Comparison of ENCODE assay signal across 23 cellular contexts in genomic region chr14:105467249-105467941, GRCh38. TPM values are rescaled to one million over a fixed set of nuclear protein-coding genes. Genes with fewer than 3 reads are reported as not detected.
DNase-seq lines count a peak whose midpoint lies in the region; ATAC-seq and TF ChIP-seq lines count a peak whose summit lies in the region.
"Had no signal": no experiment of that assay in that cellular context is flagged by ENCODE, and none has a peak within 500 bp of the region (broad histone marks: within the 10 kb centered on the region; RNA-seq: fewer than 3 reads in every experiment).

No MANE protein-coding gene starts in this region.

- H3K27me3 ChIP-seq in right atrium auricular region (no peaks in the 10 kb centered on the region), layer of hippocampus (ENCODE audit: control insufficient read depth, insufficient read depth, low read length) (no peaks in the 10 kb centered on the region), hepatocyte (no peaks in the 10 kb centered on the region)
- H3K27me3 ChIP-seq: adrenal gland, upper lobe of left lung had no signal

- H3K79me2 ChIP-seq in hepatocyte = no peaks in the 10 kb centered on the region

- no peak overlapping the region for H2AFZ ChIP-seq in hepatocyte

- no peak for DNase-seq in right atrium auricular region (ENCODE audit: low spot score)
- no peak for DNase-seq in cardiac septum (ENCODE audit: low spot score)
- no peak for DNase-seq in hepatocyte (ENCODE audit: low spot score)
- no peak for DNase-seq in cortex of kidney (lab: John Stamatoyannopoulos, UW)
- DNase-seq in activated CD4-positive, alpha-beta T cell treated with anti-CD3 and anti-CD28 coated beads, Interleukin-2, amount 10 ng/mL, durations not matched to agents 7 days and 5 days = no peak
- DNase-seq: activated CD4-positive, CD25-positive, alpha-beta regulatory T cell treated with anti-CD3 and anti-CD28 coated beads, Interleukin-2, amount 50 U/mL, for 72 hours; activated CD8-positive, alpha-beta T cell treated with anti-CD3 and anti-CD28 coated beads, Interleukin-2, amount 10 ng/mL, durations not matched to agents 7 days and 5 days; activated gamma-delta T cell treated with Interleukin-2 at 50 U/mL for 16 hours; adrenal gland; CD4-positive, CD25-positive, alpha-beta regulatory T cell; foreskin melanocyte; islet precursor cell; nucleus accumbens; stimulated activated CD4-positive, alpha-beta T cell treated with anti-CD3 and anti-CD28 coated beads, Interleukin-2, amount 100 ng/mL, for 48 hours; stimulated activated naive CD4-positive, alpha-beta T cell; upper lobe of left lung had no signal

- no peak for ATAC-seq in GM21526 (IDR thresholded peaks at IDR 0.05; ENCODE audit: low FRiP score, unreplicated experiment)
- ATAC-seq: activated CD8-positive, alpha-beta T cell treated with anti-CD3 and anti-CD28 coated beads, Interleukin-2, amount 10 ng/mL, durations not matched to agents 7 days and 5 days had no signal

- 89% methylated on average over 20 of the region's 20 CpGs for WGBS in hepatocyte (ENCODE audit: low lambda C conversion rate, missing lambda C conversion rate)

- no peaks in the 10 kb centered on the region for H3K9me2 ChIP-seq in hepatocyte (replicated peaks; ENCODE audit: insufficient read depth)

- H3K4me3 Mint-ChIP-seq in activated CD4-positive, alpha-beta T cell treated with anti-CD3 and anti-CD28 coated beads, Interleukin-2, amount 10 ng/mL, durations not matched to agents 7 days and 5 days = no peak overlapping the region
- H3K4me3 Mint-ChIP-seq: activated CD8-positive, alpha-beta T cell treated with anti-CD3 and anti-CD28 coated beads, Interleukin-2, amount 10 ng/mL, durations not matched to agents 7 days and 5 days; CD4-positive, CD25-positive, alpha-beta regulatory T cell had no signal

- TF ChIP-seq CTCF in right atrium auricular region (IDR thresholded peaks at IDR 0.05) (no peak), VCaP (conservative IDR thresholded peaks at IDR 0.05) (no peak), hepatocyte (IDR thresholded peaks at IDR 0.05; ENCODE audit: poor library complexity) (no peak)

- H3K27me3 Mint-ChIP-seq in activated CD4-positive, alpha-beta T cell treated with anti-CD3 and anti-CD28 coated beads, Interleukin-2, amount 10 ng/mL, durations not matched to agents 7 days and 5 days = no peaks in the 10 kb centered on the region
- H3K27me3 Mint-ChIP-seq: CD4-positive, CD25-positive, alpha-beta regulatory T cell had no signal

- H3K9me3 Mint-ChIP-seq in activated CD4-positive, alpha-beta T cell treated with anti-CD3 and anti-CD28 coated beads, Interleukin-2, amount 10 ng/mL, durations not matched to agents 7 days and 5 days = no peaks in the 10 kb centered on the region
- H3K9me3 Mint-ChIP-seq: CD4-positive, CD25-positive, alpha-beta regulatory T cell had no signal

- H3K36me3 ChIP-seq in right atrium auricular region (peaks cover 31% of the 10 kb centered on the region), hepatocyte (replicated peaks; ENCODE audit: insufficient read depth, low read depth) (no peaks in the 10 kb centered on the region)

- H3K27ac ChIP-seq in right atrium auricular region (peak overlapping the region; percentile 89 to 93), VCaP (peak overlapping the region; percentile 43), layer of hippocampus (ENCODE audit: low read depth, low read length) (peak overlapping the region; percentile 10), hepatocyte (no peak overlapping the region)

- H3K4me2 ChIP-seq in hepatocyte = no peak overlapping the region
- H3K4me2 ChIP-seq: smooth muscle cell had no signal

- intact Hi-C loops in cardiac septum (cut with DNase I) = no loop called here

- no peaks in the 10 kb centered on the region for H4K20me1 ChIP-seq in hepatocyte (ENCODE audit: insufficient read depth, poor library complexity, severe bottlenecking)

- H3K4me1 ChIP-seq in right atrium auricular region (peaks cover 0 to 82% of the 10 kb centered on the region in 2 donors), hepatocyte (ENCODE audit: insufficient read depth) (peaks cover 18% of the 10 kb centered on the region)

- H3K4me1 Mint-ChIP-seq in activated CD4-positive, alpha-beta T cell treated with anti-CD3 and anti-CD28 coated beads, Interleukin-2, amount 10 ng/mL, durations not matched to agents 7 days and 5 days = no peaks in the 10 kb centered on the region
- H3K4me1 Mint-ChIP-seq: CD4-positive, CD25-positive, alpha-beta regulatory T cell had no signal

- H3K4me3 ChIP-seq in right atrium auricular region (no peak overlapping the region), hepatocyte (no peak overlapping the region)
- H3K4me3 ChIP-seq: adrenal gland, smooth muscle cell, upper lobe of left lung had no signal

- H3K9me3 ChIP-seq in right atrium auricular region (no peaks in the 10 kb centered on the region), hepatocyte (ENCODE audit: low read depth) (no peaks in the 10 kb centered on the region)
- H3K9me3 ChIP-seq: adrenal gland, upper lobe of left lung had no signal

- H3K27ac Mint-ChIP-seq in activated CD4-positive, alpha-beta T cell treated with anti-CD3 and anti-CD28 coated beads, Interleukin-2, amount 10 ng/mL, durations not matched to agents 7 days and 5 days = no peak overlapping the region
- H3K27ac Mint-ChIP-seq: activated CD8-positive, alpha-beta T cell treated with anti-CD3 and anti-CD28 coated beads, Interleukin-2, amount 10 ng/mL, durations not matched to agents 7 days and 5 days had no signal

- POLR2A ChIA-PET in activated CD4-positive, alpha-beta T cell treated with anti-CD3 and anti-CD28 coated beads, Interleukin-2, amount 10 ng/mL, durations not matched to agents 7 days and 5 days (lab: Charles Lee) = no interaction called here

- CTCF ChIA-PET in activated CD4-positive, alpha-beta T cell treated with anti-CD3 and anti-CD28 coated beads, Interleukin-2, amount 10 ng/mL, durations not matched to agents 7 days and 5 days (lab: Charles Lee) = interaction anchor here (0.9 to 6.9 kb wide), 2 partner anchors 14 to 22 kb away, joined by 3 to 41 read pairs; no protein-coding TSS in a partner anchor

- peaks cover 2% of the 10 kb centered on the region for H3K36me3 Mint-ChIP-seq in activated CD4-positive, alpha-beta T cell treated with anti-CD3 and anti-CD28 coated beads, Interleukin-2, amount 10 ng/mL, durations not matched to agents 7 days and 5 days (ENCODE audit: low read depth)
- H3K36me3 Mint-ChIP-seq: CD4-positive, CD25-positive, alpha-beta regulatory T cell had no signal

RNA-seq across cellular contexts. Expression of gene CRIP2, which starts 7.2 kb away (rescaled TPM):
- total RNA-seq in right atrium auricular region (1,000 to 10,000 TPM in 1 of 2 donors, 100 to 1,000 TPM in 1; 831 to 1,272 TPM), cardiac septum (918 TPM), hepatocyte (8.3 and 11.3 TPM in 2 replicates)
- polyA plus RNA-seq in hepatocyte = 29.1 and 45.6 TPM in 2 replicates
- 1 to 10 TPM in 1 of 2 experiments, under 1 TPM in 1; 0.64 to 1.8 TPM for total RNA-seq in activated CD4-positive, alpha-beta T cell treated with anti-CD3 and anti-CD28 coated beads, Interleukin-2, amount 10 ng/mL, durations not matched to agents 7 days and 5 days

RNA-seq across cellular contexts. Expression of gene CRIP1, which starts 19.3 kb away (rescaled TPM):
- total RNA-seq in right atrium auricular region = 10 to 100 TPM; 42.9 to 79.2 TPM
- total RNA-seq in cardiac septum = 68.2 TPM
- 1.8 and 5.8 TPM in 2 replicates for total RNA-seq in hepatocyte
- polyA plus RNA-seq in hepatocyte = 14.7 and 19.6 TPM in 2 replicates
- 100 to 1,000 TPM; 702 to 753 TPM for total RNA-seq in activated CD4-positive, alpha-beta T cell treated with anti-CD3 and anti-CD28 coated beads, Interleukin-2, amount 10 ng/mL, durations not matched to agents 7 days and 5 days
- total RNA-seq: bronchial epithelial cell, H4, lung microvascular endothelial cell had no signal

RNA-seq across cellular contexts. Expression of gene TEDC1, which starts 23.7 kb away (rescaled TPM):
- total RNA-seq in right atrium auricular region (1 to 10 TPM; 3.5 to 3.9 TPM), cardiac septum (3.8 TPM), hepatocyte (3.5 and 3.9 TPM in 2 replicates)
- 4.9 and 5.1 TPM in 2 replicates for polyA plus RNA-seq in hepatocyte
- 10 to 100 TPM; 40.7 to 53.2 TPM for total RNA-seq in activated CD4-positive, alpha-beta T cell treated with anti-CD3 and anti-CD28 coated beads, Interleukin-2, amount 10 ng/mL, durations not matched to agents 7 days and 5 days

RNA-seq across cellular contexts. Expression of gene MTA1, which starts 47.8 kb away (rescaled TPM):
- total RNA-seq in right atrium auricular region (10 to 100 TPM; 51.9 to 61.7 TPM), cardiac septum (140 TPM), hepatocyte (33.3 and 48.1 TPM in 2 replicates)
- 52.7 and 72.4 TPM in 2 replicates for polyA plus RNA-seq in hepatocyte
- total RNA-seq in activated CD4-positive, alpha-beta T cell treated with anti-CD3 and anti-CD28 coated beads, Interleukin-2, amount 10 ng/mL, durations not matched to agents 7 days and 5 days = 100 to 1,000 TPM; 119 to 131 TPM

RNA-seq across cellular contexts. Expression of gene TMEM121, which starts 59.0 kb away (rescaled TPM):
- total RNA-seq in right atrium auricular region (1 to 10 TPM; 3.4 to 5.8 TPM), cardiac septum (1.3 TPM), hepatocyte (2.3 and 3.0 TPM in 2 replicates)
- polyA plus RNA-seq in hepatocyte = 3.0 and 5.8 TPM in 2 replicates
- total RNA-seq in activated CD4-positive, alpha-beta T cell treated with anti-CD3 and anti-CD28 coated beads, Interleukin-2, amount 10 ng/mL, durations not matched to agents 7 days and 5 days = 1 to 10 TPM; 4.6 TPM

Comparison
In these comparisons a context has a peak if more than half of its experiments do, and no peak if none do; other contexts are left out.
1. RNA of gene CRIP2, which starts 7.2 kb away (total RNA-seq): 831 to 1,272 TPM in right atrium auricular region and 918 TPM in cardiac septum (single experiment); 8.3 to 11.3 TPM in hepatocyte and 0.64 to 1.8 TPM in activated CD4-positive, alpha-beta T cell treated with anti-CD3 and anti-CD28 coated beads, Interleukin-2, amount 10 ng/mL, durations not matched to agents 7 days and 5 days; every median in the first group is over 10 times any median in the second.